ENCODE assay signal across 8 cellular contexts in genomic region chr17:32755045-32755805, GRCh38.
DNase-seq lines count a peak whose midpoint lies in the region; ATAC-seq and TF ChIP-seq lines count a peak whose summit lies in the region.

No MANE protein-coding gene starts in this region.

- H3K9ac ChIP-seq in endodermal cell (ENCODE audit: extremely low read depth, low read length, poor library complexity, severe bottlenecking), result no peak overlapping the region

- CTCF ChIA-PET in Panc1 (lab: Charles Lee), result interaction anchor here (0.7 to 1.2 kb wide), 2 partner anchors 97 to 1475 kb away, joined by 3 read pairs; no protein-coding TSS in a partner anchor

- H3K4me3 ChIP-seq in Panc1 (ENCODE audit: low read depth in 2 of 2, low read length in 2 of 2) (no peak overlapping the region), endodermal cell (ENCODE audit: low read length) (no peak overlapping the region)

- H3K4me1 ChIP-seq in Panc1 (ENCODE audit: control insufficient read depth, insufficient read depth, low read length) (no peaks in the 10 kb centered on the region), endodermal cell (ENCODE audit: control insufficient read depth, insufficient read depth, low read length) (no peaks in the 10 kb centered on the region)

- intact Hi-C loops in Panc1 (cut with micrococcal nuclease; ENCODE audit: unreplicated experiment), result loop anchor here (1.0 kb wide), 1 partner anchor 79 kb away; no protein-coding TSS in a partner anchor

- POLR2A ChIA-PET in Panc1 (lab: Charles Lee), result no interaction called here

- H3K27me3 Mint-ChIP-seq in endodermal cell (ENCODE audit: insufficient read depth) (no peaks in the 10 kb centered on the region), mesothelial cell of epicardium (ENCODE audit: low read depth) (no peaks in the 10 kb centered on the region)

- WGBS in endodermal cell (ENCODE audit: insufficient coverage in 1 of 2, insufficient read length in 1 of 2), 2 experiments, result 85 to 93% methylated on average over 6 to 7 of the region's 7 CpGs

- no TSS peak for BruUV-seq in Panc1 (replicated peaks; lab: Mats Ljungman, UMichigan)

- H3K27me3 ChIP-seq in Panc1 (ENCODE audit: control insufficient read depth, insufficient read depth, low read length) (peaks cover 6% of the 10 kb centered on the region), endodermal cell (ENCODE audit: control insufficient read depth, insufficient read depth, low read length, poor library complexity, severe bottlenecking) (no peaks in the 10 kb centered on the region)

- peak; percentile 76 for DNase-seq in DMS53 (lab: John Stamatoyannopoulos, UW)
- DNase-seq in LHCN-M2 (ENCODE audit: low read depth), result peak; percentile 74
- peak; percentile 28 for DNase-seq in Panc1 (ENCODE audit: low read depth, low spot score)
- no peak for DNase-seq in endodermal cell
- DNase-seq in mesothelial cell of epicardium (ENCODE audit: low spot score in 2 of 2, unreplicated experiment in 2 of 2), result no peak

- H3K27ac ChIP-seq in Panc1 (ENCODE audit: low read length), result no peak overlapping the region
- no peak overlapping the region for H3K27ac ChIP-seq in endodermal cell (ENCODE audit: low read depth, low read length)

- H3K36me3 ChIP-seq in Panc1 (ENCODE audit: control insufficient read depth, insufficient read depth, low read length) (no peaks in the 10 kb centered on the region), endodermal cell (ENCODE audit: control insufficient read depth, insufficient read depth, low read length) (peaks cover 19% of the 10 kb centered on the region)

- H3K9me3 Mint-ChIP-seq in endodermal cell (no peaks in the 10 kb centered on the region), mesothelial cell of epicardium (peaks cover 8% of the 10 kb centered on the region)

- no peak overlapping the region for H3K4me3 Mint-ChIP-seq in endodermal cell
- no peak overlapping the region for H3K4me3 Mint-ChIP-seq in mesothelial cell of epicardium

- H3K4me1 Mint-ChIP-seq in endodermal cell (no peaks in the 10 kb centered on the region), mesothelial cell of epicardium (peaks cover 5% of the 10 kb centered on the region)

- H3K9me3 ChIP-seq in Panc1 (ENCODE audit: control insufficient read depth, insufficient read depth, low read depth, low read length) (no peaks in the 10 kb centered on the region), endodermal cell (ENCODE audit: control insufficient read depth, low read length) (no peaks in the 10 kb centered on the region)

- TF ChIP-seq CTCF in Panc1 (IDR thresholded peaks at IDR 0.05) (peak; percentile 52; the same call in 1 of the 2 replicates), endodermal cell (conservative IDR thresholded peaks at IDR 0.05) (peak; percentile 64), mesothelial cell of epicardium (IDR thresholded peaks at IDR 0.05; ENCODE audit: unreplicated experiment) (peak; percentile 58)

- in situ Hi-C loops in Panc1 (cut with HindIII; ENCODE audit: low pct_unique_long_range_greater_than_20kb, low sequenced_read_pairs), result no loop called here

- H3K36me3 Mint-ChIP-seq in endodermal cell (ENCODE audit: low read depth) (peaks cover 15% of the 10 kb centered on the region), mesothelial cell of epicardium (peaks cover 10% of the 10 kb centered on the region)

- ATAC-seq in Panc1 (peak; percentile 81), GM21737 (IDR thresholded peaks at IDR 0.05; ENCODE audit: unreplicated experiment) (no peak), GM21717 (IDR thresholded peaks at IDR 0.05; ENCODE audit: unreplicated experiment) (no peak), GM19395 (IDR thresholded peaks at IDR 0.05; ENCODE audit: unreplicated experiment) (no peak)

- H3K27ac Mint-ChIP-seq in endodermal cell, result no peak overlapping the region
- H3K27ac Mint-ChIP-seq in mesothelial cell of epicardium, result peak overlapping the region; percentile 88

Comparison
In these comparisons a context has a peak if more than half of its experiments do, and no peak if none do; other contexts are left out.
1. DNase-seq: peak in DMS53 (single experiment), LHCN-M2 (single experiment) and Panc1 (single experiment); none in endodermal cell (single experiment) and mesothelial cell of epicardium (0 of 2).
2. Peak in every context shown above with its lines, with median percentiles within 50 percentile points of each other: CTCF ChIP-seq.